ENCODE assay signal across 14 cellular contexts in genomic region chr5:9337908-9338307, GRCh38.
A peak's percentile ranks its signal among the peaks of the same experiment; 100 is the strongest.
DNase-seq lines count a peak whose midpoint lies in the region; ATAC-seq and TF ChIP-seq lines count a peak whose summit lies in the region.
"Had no signal": no experiment of that assay in that cellular context is flagged by ENCODE, and none has a peak within 500 bp of the region (broad histone marks: within the 10 kb centered on the region; RNA-seq: fewer than 3 reads in every experiment).

No MANE protein-coding gene starts in this region.

- no peaks in the 10 kb centered on the region for H3K27me3 ChIP-seq in naive thymus-derived CD4-positive, alpha-beta T cell (ENCODE audit: control insufficient read depth in 2 of 2, insufficient read depth in 2 of 2, low read length in 2 of 2)
- H3K27me3 ChIP-seq: BLaER1, upper lobe of right lung had no signal

- H3K36me3 ChIP-seq in naive thymus-derived CD4-positive, alpha-beta T cell (ENCODE audit: control insufficient read depth in 2 of 3, insufficient read depth in 3 of 3, low read length in 3 of 3): no peaks in the 10 kb centered on the region
- H3K36me3 ChIP-seq: BLaER1, upper lobe of right lung had no signal

- H3K27ac ChIP-seq in naive thymus-derived CD4-positive, alpha-beta T cell (ENCODE audit: low read depth, low read length): no peak overlapping the region
- H3K27ac ChIP-seq: BLaER1, upper lobe of right lung had no signal

- no peak overlapping the region for H3K4me3 Mint-ChIP-seq in neural crest cell
- no peak overlapping the region for H3K4me3 Mint-ChIP-seq in naive thymus-derived CD4-positive, alpha-beta T cell
- H3K4me3 Mint-ChIP-seq: activated CD8-positive, alpha-beta memory T cell treated with anti-CD3 and anti-CD28 coated beads, Interleukin-2, amount 10 ng/mL, durations not matched to agents 7 days and 5 days had no signal

- peaks cover 13% of the 10 kb centered on the region for H3K36me3 Mint-ChIP-seq in neural crest cell (ENCODE audit: low read depth)
- no peaks in the 10 kb centered on the region for H3K36me3 Mint-ChIP-seq in naive thymus-derived CD4-positive, alpha-beta T cell
- H3K36me3 Mint-ChIP-seq: activated CD8-positive, alpha-beta memory T cell treated with anti-CD3 and anti-CD28 coated beads, Interleukin-2, amount 10 ng/mL, durations not matched to agents 7 days and 5 days had no signal

- TF ChIP-seq CTCF in neural crest cell (conservative IDR thresholded peaks at IDR 0.05): no peak

- H3K4me3 ChIP-seq in naive thymus-derived CD4-positive, alpha-beta T cell (ENCODE audit: low read length): no peak overlapping the region
- H3K4me3 ChIP-seq: BLaER1, upper lobe of right lung had no signal

- H3K27me3 Mint-ChIP-seq in neural crest cell (ENCODE audit: low read depth): no peaks in the 10 kb centered on the region
- no peaks in the 10 kb centered on the region for H3K27me3 Mint-ChIP-seq in naive thymus-derived CD4-positive, alpha-beta T cell
- H3K27me3 Mint-ChIP-seq: activated CD8-positive, alpha-beta memory T cell treated with anti-CD3 and anti-CD28 coated beads, Interleukin-2, amount 10 ng/mL, durations not matched to agents 7 days and 5 days had no signal

- POLR2A ChIA-PET in naive thymus-derived CD4-positive, alpha-beta T cell (lab: Charles Lee): no interaction called here

- H3K9me3 Mint-ChIP-seq in neural crest cell: peaks cover 4% of the 10 kb centered on the region
- peaks cover 0 to 13% (median 3%) of the 10 kb centered on the region in 11 donors for H3K9me3 Mint-ChIP-seq in naive thymus-derived CD4-positive, alpha-beta T cell

- DNase-seq in AG20443 (ENCODE audit: low spot score): peak; percentile 64
- peak; percentile 18 for DNase-seq in NCI-H460 (ENCODE audit: extremely low read depth, low read depth)
- peak; percentile 40 for DNase-seq in epidermal melanocyte (ENCODE audit: insufficient read length, low spot score)
- DNase-seq in neural crest cell (ENCODE audit: low read depth, low spot score): no peak
- DNase-seq in naive thymus-derived CD4-positive, alpha-beta T cell: no peak
- no peak for DNase-seq in activated naive CD4-positive, alpha-beta T cell (lab: John Stamatoyannopoulos, UW)
- DNase-seq: activated CD8-positive, alpha-beta memory T cell treated with anti-CD3 and anti-CD28 coated beads, Interleukin-2, amount 10 ng/mL, durations not matched to agents 7 days and 5 days; effector CD4-positive, alpha-beta T cell; NCI-H446 treated with DMSO at 0.1 percent for 48 hours; Right ventricle myocardium superior; upper lobe of right lung had no signal

- no peaks in the 10 kb centered on the region for H3K9me3 ChIP-seq in naive thymus-derived CD4-positive, alpha-beta T cell (ENCODE audit: control insufficient read depth in 2 of 3, low read length in 3 of 3)
- H3K9me3 ChIP-seq: BLaER1, upper lobe of right lung had no signal

- peaks cover 12% of the 10 kb centered on the region for H3K4me1 Mint-ChIP-seq in neural crest cell
- H3K4me1 Mint-ChIP-seq in naive thymus-derived CD4-positive, alpha-beta T cell: peaks cover 0 to 2% (median 0%) of the 10 kb centered on the region in 7 donors
- H3K4me1 Mint-ChIP-seq: activated CD8-positive, alpha-beta memory T cell treated with anti-CD3 and anti-CD28 coated beads, Interleukin-2, amount 10 ng/mL, durations not matched to agents 7 days and 5 days had no signal

- H3K27ac Mint-ChIP-seq in neural crest cell (ENCODE audit: unreplicated experiment): peak overlapping the region; percentile 63
- H3K27ac Mint-ChIP-seq in naive thymus-derived CD4-positive, alpha-beta T cell: no peak overlapping the region
- H3K27ac Mint-ChIP-seq: activated CD8-positive, alpha-beta memory T cell treated with anti-CD3 and anti-CD28 coated beads, Interleukin-2, amount 10 ng/mL, durations not matched to agents 7 days and 5 days had no signal

- intact Hi-C loops in naive thymus-derived CD4-positive, alpha-beta T cell (cut with micrococcal nuclease): no loop called here

- no peak for ATAC-seq in HG03175 (IDR thresholded peaks at IDR 0.05; ENCODE audit: unreplicated experiment)
- no peak for ATAC-seq in naive thymus-derived CD4-positive, alpha-beta T cell
- no peak for ATAC-seq in HG03432 (IDR thresholded peaks at IDR 0.05; ENCODE audit: unreplicated experiment)
- ATAC-seq: activated CD8-positive, alpha-beta memory T cell treated with anti-CD3 and anti-CD28 coated beads, Interleukin-2, amount 10 ng/mL, durations not matched to agents 7 days and 5 days; upper lobe of right lung had no signal

- CTCF ChIA-PET in naive thymus-derived CD4-positive, alpha-beta T cell (lab: Charles Lee): no interaction called here

- no peaks in the 10 kb centered on the region for H3K4me1 ChIP-seq in naive thymus-derived CD4-positive, alpha-beta T cell (ENCODE audit: control insufficient read depth in 2 of 2, insufficient read depth in 2 of 2, low read length in 2 of 2)
- H3K4me1 ChIP-seq: BLaER1, upper lobe of right lung had no signal

Comparison
In these comparisons a context has a peak if more than half of its experiments do, and no peak if none do; other contexts are left out.
1. DNase-seq: peak in AG20443 (single experiment), NCI-H460 (single experiment) and epidermal melanocyte (single experiment); none in neural crest cell (single experiment), naive thymus-derived CD4-positive, alpha-beta T cell (0 of 9) and activated naive CD4-positive, alpha-beta T cell (0 of 4).